Comparison of ENCODE assay signal across 8 cellular contexts in genomic region chr13:51222510-51223283, GRCh38. TPM values are rescaled to one million over a fixed set of nuclear protein-coding genes. Genes with fewer than 3 reads are reported as not detected.
DNase-seq lines count a peak whose midpoint lies in the region; ATAC-seq and TF ChIP-seq lines count a peak whose summit lies in the region.

No MANE protein-coding gene starts in this region.

- ATAC-seq in GM19397 (IDR thresholded peaks at IDR 0.05; ENCODE audit: unreplicated experiment) (peak; percentile 26), body of pancreas (peak; percentile 29), left lobe of liver (peak; percentile 8), GM18511 (IDR thresholded peaks at IDR 0.05; ENCODE audit: unreplicated experiment) (no peak)

- peak; percentile 27; the same call in 1 of the 2 replicates for TF ChIP-seq CTCF in A673 (conservative IDR thresholded peaks at IDR 0.05; ENCODE audit: low read depth, low read length)
- TF ChIP-seq CTCF in NB4 (IDR thresholded peaks at IDR 0.05; ENCODE audit: low read depth, low read length) = no peak
- TF ChIP-seq CTCF in body of pancreas (IDR thresholded peaks at IDR 0.05) = no peak

- POLR2A ChIA-PET in A673 (lab: Charles Lee; ENCODE audit: low non-redundant PET) = no interaction called here

- H3K4me1 ChIP-seq in A673 (ENCODE audit: insufficient read depth, low read length, poor library complexity, severe bottlenecking) (peaks cover 16% of the 10 kb centered on the region), body of pancreas (peaks cover 15% of the 10 kb centered on the region)

- BruUV-seq in A673 (replicated peaks; lab: Mats Ljungman, UMichigan) = no TSS peak

- no peaks in the 10 kb centered on the region for H3K36me3 ChIP-seq in A673 (ENCODE audit: insufficient read depth, low read length, poor library complexity, severe bottlenecking)
- H3K36me3 ChIP-seq in body of pancreas (replicated peaks in 1 of 2; ENCODE audit: insufficient read depth in 1 of 2, low read depth in 2 of 2) = no peaks in the 10 kb centered on the region

- TF ChIP-seq POLR2A in NB4 (IDR thresholded peaks at IDR 0.05; ENCODE audit: extremely low read depth, insufficient read length) (no peak), body of pancreas (IDR thresholded peaks at IDR 0.05) (no peak)

- WGBS in body of pancreas, 2 donors = 12 to 51% methylated on average over 18 to 57 of the region's 59 CpGs

- intact Hi-C loops in A673 (cut with micrococcal nuclease; ENCODE audit: unreplicated experiment) = loop anchor here (5.0 to 10.0 kb wide), 2 partner anchors 65 to 68 kb away; no protein-coding TSS in a partner anchor
- intact Hi-C loops in body of pancreas (cut with DNase I) = loop anchor here (5.0 kb wide), 1 partner anchor 65 kb away; no protein-coding TSS in a partner anchor

- H3K4me3 ChIP-seq in A673 (ENCODE audit: low read depth, low read length, poor library complexity, severe bottlenecking) (peak overlapping the region; percentile 64), NB4 (ENCODE audit: low read depth, low read length) (peak overlapping the region; percentile 46), body of pancreas (peak overlapping the region; percentile 7 to 46)

- CTCF ChIA-PET in A673 (lab: Charles Lee) = interaction anchor here (0.6 to 1.0 kb wide), 3 partner anchors 63 to 73 kb away, joined by 3 to 5 read pairs (median 3); no protein-coding TSS in a partner anchor

- peak; percentile 52 for DNase-seq in A673 (ENCODE audit: low spot score)
- peak; percentile 26 for DNase-seq in NB4 (ENCODE audit: low read depth)
- DNase-seq in body of pancreas = no peak
- DNase-seq in left lobe of liver (ENCODE audit: low spot score) = no peak
- DNase-seq in superior temporal gyrus (ENCODE audit: extremely low spot score) = peak; percentile 65
- no peak for DNase-seq in OCI-M2 (lab: John Stamatoyannopoulos, UW; ENCODE audit: unreplicated experiment)

- H3K27me3 ChIP-seq in A673 (replicated peaks; ENCODE audit: insufficient read depth, low read depth, low read length, poor library complexity) (peaks cover 4% of the 10 kb centered on the region), body of pancreas (no peaks in the 10 kb centered on the region)

- H3K9me3 ChIP-seq in A673 (ENCODE audit: low read depth, low read length, poor library complexity, severe bottlenecking) = no peaks in the 10 kb centered on the region
- no peaks in the 10 kb centered on the region for H3K9me3 ChIP-seq in body of pancreas

- peak overlapping the region; percentile 44 for H3K27ac ChIP-seq in A673 (ENCODE audit: low read depth, low read length, poor library complexity, severe bottlenecking)
- H3K27ac ChIP-seq in body of pancreas = no peak overlapping the region

RNA-seq across cellular contexts. Expression of gene FAM124A, which starts 0.5 kb away (rescaled TPM):
- total RNA-seq in A673 (2021) (2.1 and 2.2 TPM in 2 replicates), body of pancreas (1 to 10 TPM in 1 of 2 donors, under 1 TPM in 1; 0.78 to 2.0 TPM), left lobe of liver (0.50 TPM)

Comparison
In these comparisons a context has a peak if more than half of its experiments do, and no peak if none do; other contexts are left out.
1. DNase-seq: peak in A673 (single experiment), NB4 (single experiment) and superior temporal gyrus (single experiment); none in body of pancreas (0 of 4), left lobe of liver (single experiment) and OCI-M2 (single experiment).
2. Peak in every context shown above with its lines, with median percentiles within 50 percentile points of each other: H3K4me3 ChIP-seq.